Comparison of ENCODE assay signal across 4 cellular contexts in genomic region chr3:28627843-28628242, GRCh38.
A peak's percentile ranks its signal among the peaks of the same experiment; 100 is the strongest.
TF ChIP-seq lines count a peak whose summit lies in the region.

No MANE protein-coding gene starts in this region.

TF ChIP-seq in A549, 52 proteins besides CTCF, POLR2A, EP300 and RAD21:
- TF ChIP-seq MAFK (IDR thresholded peaks at IDR 0.05; ENCODE audit: partially characterized antibody), result peak; percentile 83
TF ChIP-seq in A549: peak in this region for 1; not testable (repeated sequence) for 51.

TF ChIP-seq in IMR-90, 13 proteins besides CTCF, POLR2A, EP300 and RAD21:
- peak; percentile 72 for TF ChIP-seq MAFK (IDR thresholded peaks at IDR 0.05; ENCODE audit: low read depth, low read length)
TF ChIP-seq in IMR-90: peak in this region for 1; not testable (repeated sequence) for 12.

TF ChIP-seq in K562, 482 proteins besides CTCF, POLR2A, EP300 and RAD21:
- TF ChIP-seq MAFG (tag; conservative IDR thresholded peaks at IDR 0.05) (peak; percentile 24; the same call in 1 of the 2 replicates), C11orf30 (IDR thresholded peaks at IDR 0.05; ENCODE audit: low read depth) (peak; percentile 26; the same call in 1 of the 2 replicates), ZNF316 (IDR thresholded peaks at IDR 0.05) (peak; percentile 55; the same call in 1 of the 2 replicates), MAFK (IDR thresholded peaks at IDR 0.05; ENCODE audit: low read length) (peak; percentile 51; the same call in 1 of the 2 replicates)

TF ChIP-seq in HepG2, 621 proteins besides CTCF, POLR2A, EP300 and RAD21:
- TF ChIP-seq MAFK (conservative IDR thresholded peaks at IDR 0.05 in 1 of 2, IDR thresholded peaks at IDR 0.05 in 1 of 2; ENCODE audit: low read length in 2 of 2) (peak; percentile 59 to 78), MAFF (IDR thresholded peaks at IDR 0.05; ENCODE audit: low read depth, low read length) (peak; percentile 71)
